ENCODE assay signal across 1 cellular context in the genomic region with DNA sequence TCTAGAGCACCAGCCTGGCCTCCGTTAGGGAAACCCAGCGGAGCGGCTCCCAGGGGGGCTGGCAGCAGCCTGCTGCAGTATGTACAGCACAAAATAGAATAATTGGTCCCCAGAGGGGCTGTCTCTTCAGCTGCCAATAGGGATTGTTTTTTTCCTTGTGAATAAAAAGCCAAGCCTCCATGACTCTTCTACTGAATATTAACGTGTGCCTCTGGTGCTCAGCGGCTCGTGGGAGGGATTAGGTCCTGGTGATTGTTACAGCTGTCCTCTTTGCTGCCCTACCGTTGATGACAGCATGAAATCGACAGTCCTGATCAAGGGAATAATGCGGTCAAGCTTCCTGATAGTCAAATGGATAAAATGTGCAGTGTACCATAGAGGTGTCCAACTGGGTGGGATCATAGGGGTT.
TF ChIP-seq lines count a peak whose summit lies in the region.

No MANE protein-coding gene starts in this region.

TF ChIP-seq in K562, 482 proteins besides CTCF, POLR2A, EP300 and RAD21 (continued from another document):
- no peak for TF ChIP-seq ZNF121 (CRISPR knock-in tag; conservative IDR thresholded peaks at IDR 0.05)
- no peak for TF ChIP-seq TFAM (CRISPR knock-in tag; conservative IDR thresholded peaks at IDR 0.05)
- TF ChIP-seq, protein P1, sequence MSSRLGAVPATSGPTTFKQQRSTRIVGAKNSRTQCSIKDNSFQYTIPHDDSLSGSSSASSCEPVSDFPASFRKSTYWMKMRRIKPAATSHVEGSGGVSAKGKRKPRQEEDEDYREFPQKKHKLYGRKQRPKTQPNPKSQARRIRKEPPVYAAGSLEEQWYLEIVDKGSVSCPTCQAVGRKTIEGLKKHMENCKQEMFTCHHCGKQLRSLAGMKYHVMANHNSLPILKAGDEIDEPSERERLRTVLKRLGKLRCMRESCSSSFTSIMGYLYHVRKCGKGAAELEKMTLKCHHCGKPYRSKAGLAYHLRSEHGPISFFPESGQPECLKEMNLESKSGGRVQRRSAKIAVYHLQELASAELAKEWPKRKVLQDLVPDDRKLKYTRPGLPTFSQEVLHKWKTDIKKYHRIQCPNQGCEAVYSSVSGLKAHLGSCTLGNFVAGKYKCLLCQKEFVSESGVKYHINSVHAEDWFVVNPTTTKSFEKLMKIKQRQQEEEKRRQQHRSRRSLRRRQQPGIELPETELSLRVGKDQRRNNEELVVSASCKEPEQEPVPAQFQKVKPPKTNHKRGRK (tag; IDR thresholded peaks at IDR 0.05) = no peak
- TF ChIP-seq ZC3H8 (IDR thresholded peaks at IDR 0.05) = no peak
